ENCODE assay signal across 24 cellular contexts in the genomic region with DNA sequence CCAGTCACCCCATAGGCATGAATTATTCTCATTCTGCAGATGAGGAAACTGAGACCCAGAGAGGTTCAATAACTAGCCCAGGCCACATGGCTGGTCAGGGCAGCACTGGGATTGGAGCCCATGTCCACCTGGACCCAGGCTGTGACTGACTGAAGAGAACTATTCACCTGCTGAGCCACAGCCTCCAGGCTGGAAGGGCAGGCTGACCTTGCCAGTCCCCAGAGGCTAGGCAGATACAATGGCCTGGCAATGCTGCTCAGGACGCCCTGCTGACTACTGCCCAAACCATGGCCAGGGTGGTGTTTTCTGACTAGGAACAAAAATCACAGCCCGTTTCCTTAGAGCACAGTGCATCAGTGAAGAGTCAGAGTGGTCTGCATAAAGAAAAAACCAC. TPM values are rescaled to one million over a fixed set of nuclear protein-coding genes. Genes with fewer than 3 reads are reported as not detected.
DNase-seq lines count a peak whose midpoint lies in the region; ATAC-seq, FAIRE-seq and TF ChIP-seq lines count a peak whose summit lies in the region.
"Had no signal": no experiment of that assay in that cellular context is flagged by ENCODE, and none has a peak within 500 bp of the region (broad histone marks: within the 10 kb centered on the region; RNA-seq: fewer than 3 reads in every experiment).

No MANE protein-coding gene starts in this region.

- intact Hi-C loops in right lobe of liver (cut with DNase I), result no loop called here

- 91 to 100% methylated on average over 1 to 2 of the region's 2 CpGs for WGBS in endodermal cell (ENCODE audit: insufficient coverage in 1 of 2, insufficient read length in 1 of 2), 2 experiments
- no CpG with 5 or more reads among the region's 2 CpGs for WGBS in right lobe of liver (ENCODE audit: insufficient coverage, low coverage, low lambda C conversion rate, missing lambda C conversion rate)

- peaks cover 56% of the 10 kb centered on the region for H3K36me3 ChIP-seq in endodermal cell (ENCODE audit: control insufficient read depth, insufficient read depth, low read length)
- H3K36me3 ChIP-seq in right lobe of liver, result no peaks in the 10 kb centered on the region
- H3K36me3 ChIP-seq: cardiac muscle cell, HAP-1, neutrophil, thyroid gland had no signal

- POLR2A ChIA-PET in RWPE1 (lab: Yijun Ruan, JAX; ENCODE audit: low non-redundant PET), result no interaction called here

- no peaks in the 10 kb centered on the region for H3K27me3 Mint-ChIP-seq in endodermal cell (ENCODE audit: insufficient read depth)
- H3K27me3 Mint-ChIP-seq: activated CD8-positive, alpha-beta memory T cell treated with anti-CD3 and anti-CD28 coated beads, Interleukin-2, amount 10 ng/mL, durations not matched to agents 7 days and 5 days; CD4-positive, alpha-beta memory T cell had no signal

- no peak for DNase-seq in RWPE1 (ENCODE audit: low spot score)
- no peak for DNase-seq in endodermal cell
- DNase-seq in right lobe of liver, result peak in 2 of 3 donors; percentile 13 to 46
- no peak for DNase-seq in substantia nigra (lab: John Stamatoyannopoulos, UW)
- no peak for DNase-seq in NCI-H2029 treated with DMSO at 0.1 percent for 48 hours (lab: John Stamatoyannopoulos, UW)
- DNase-seq in NCI-H1048 (lab: John Stamatoyannopoulos, UW), result no peak
- no peak for DNase-seq in frontal cortex (ENCODE audit: low spot score in 2 of 2)
- DNase-seq: activated CD4-positive, alpha-beta T cell treated with anti-CD3 and anti-CD28 coated beads for 48 hours; activated CD8-positive, alpha-beta memory T cell treated with anti-CD3 and anti-CD28 coated beads, Interleukin-2, amount 10 ng/mL, durations not matched to agents 7 days and 5 days; activated naive CD4-positive, alpha-beta T cell treated with anti-CD3 and anti-CD28 coated beads, Interleukin-2, amount 50 U/mL, for 16 hours; CD4-positive, alpha-beta memory T cell; NCI-H187; NCI-H526 treated with DMSO at 0.1 percent for 48 hours; stimulated activated CD4-positive, alpha-beta T cell treated with anti-CD3 and anti-CD28 coated beads, Interleukin-12 subunit alpha, Interleukin-12 subunit beta, amount 100 ng/mL, for 4 hours; stimulated activated CD4-positive, alpha-beta T cell treated with anti-CD3 and anti-CD28 coated beads, Interleukin-4, amount 100 ng/mL, for 24 hours; stimulated activated naive CD4-positive, alpha-beta T cell treated with Interleukin-2 at 50 U/mL for 16 hours; thyroid gland had no signal

- H3K4me3 ChIP-seq in endodermal cell (ENCODE audit: low read length) (no peak overlapping the region), right lobe of liver (no peak overlapping the region)
- H3K4me3 ChIP-seq: cardiac muscle cell, HAP-1, lung, thyroid gland had no signal

- H3K27me3 ChIP-seq in endodermal cell (ENCODE audit: control insufficient read depth, insufficient read depth, low read length, poor library complexity, severe bottlenecking) (no peaks in the 10 kb centered on the region), right lobe of liver (no peaks in the 10 kb centered on the region)
- H3K27me3 ChIP-seq: cardiac muscle cell, thyroid gland had no signal

- H3K27ac ChIP-seq in RWPE1 (peak overlapping the region; percentile 52), endodermal cell (ENCODE audit: low read depth, low read length) (no peak overlapping the region), right lobe of liver (peak overlapping the region in 2 of 3 donors; percentile 37 to 71), substantia nigra (ENCODE audit: low read depth, low read length, poor library complexity, severe bottlenecking) (peak overlapping the region; percentile 26)
- H3K27ac ChIP-seq: cardiac muscle cell, neutrophil had no signal

- ATAC-seq in right lobe of liver (no peak), GM21619 (IDR thresholded peaks at IDR 0.05; ENCODE audit: unreplicated experiment) (no peak)
- ATAC-seq: activated CD8-positive, alpha-beta memory T cell treated with anti-CD3 and anti-CD28 coated beads, Interleukin-2, amount 10 ng/mL, durations not matched to agents 7 days and 5 days had no signal

- no peaks in the 10 kb centered on the region for H3K9me3 Mint-ChIP-seq in endodermal cell
- H3K9me3 Mint-ChIP-seq: CD4-positive, alpha-beta memory T cell; T-helper 1 cell treated with Interleukin-12 subunit alpha and Interleukin-12 subunit beta and Interleukin-4 antibody, amounts not matched to agents 30 μg/mL and 1 μg/mL, for 36 hours had no signal

- TF ChIP-seq CTCF in RWPE1 (conservative IDR thresholded peaks at IDR 0.05; ENCODE audit: low read depth), result no peak
- no peak for TF ChIP-seq CTCF in endodermal cell (conservative IDR thresholded peaks at IDR 0.05)
- TF ChIP-seq CTCF in right lobe of liver (IDR thresholded peaks at IDR 0.05), result no peak

- peak overlapping the region; percentile 44 for H3K27ac Mint-ChIP-seq in endodermal cell
- H3K27ac Mint-ChIP-seq: activated CD8-positive, alpha-beta memory T cell treated with anti-CD3 and anti-CD28 coated beads, Interleukin-2, amount 10 ng/mL, durations not matched to agents 7 days and 5 days; CD4-positive, alpha-beta memory T cell; T-helper 1 cell treated with Interleukin-12 subunit alpha and Interleukin-12 subunit beta and Interleukin-4 antibody, amounts not matched to agents 30 μg/mL and 1 μg/mL, for 36 hours had no signal

- TF ChIP-seq POLR2A in right lobe of liver (IDR thresholded peaks at IDR 0.05), result no peak

- peaks cover 6% of the 10 kb centered on the region for H3K4me1 Mint-ChIP-seq in endodermal cell

- peaks cover 11% of the 10 kb centered on the region for H3K36me3 Mint-ChIP-seq in endodermal cell (ENCODE audit: low read depth)
- H3K36me3 Mint-ChIP-seq: activated CD8-positive, alpha-beta memory T cell treated with anti-CD3 and anti-CD28 coated beads, Interleukin-2, amount 10 ng/mL, durations not matched to agents 7 days and 5 days; CD4-positive, alpha-beta memory T cell had no signal

- CTCF ChIA-PET in RWPE1 (lab: Yijun Ruan, JAX), result no interaction called here

- H3K9ac ChIP-seq in endodermal cell (ENCODE audit: extremely low read depth, low read length, poor library complexity, severe bottlenecking), result no peak overlapping the region

- FAIRE-seq in frontal cortex (lab: Jason Lieb, UNC), result no peak
- FAIRE-seq: RCC 7860 had no signal

- no peaks in the 10 kb centered on the region for H3K4me1 ChIP-seq in endodermal cell (ENCODE audit: control insufficient read depth, insufficient read depth, low read length)
- peaks cover 0 to 49% (median 27%) of the 10 kb centered on the region in 4 donors for H3K4me1 ChIP-seq in right lobe of liver
- H3K4me1 ChIP-seq: HAP-1 had no signal

- no peak overlapping the region for H3K4me3 Mint-ChIP-seq in endodermal cell
- H3K4me3 Mint-ChIP-seq: activated CD8-positive, alpha-beta memory T cell treated with anti-CD3 and anti-CD28 coated beads, Interleukin-2, amount 10 ng/mL, durations not matched to agents 7 days and 5 days; CD4-positive, alpha-beta memory T cell; T-helper 1 cell treated with Interleukin-12 subunit alpha and Interleukin-12 subunit beta and Interleukin-4 antibody, amounts not matched to agents 30 μg/mL and 1 μg/mL, for 36 hours had no signal

- H3K9me3 ChIP-seq in endodermal cell (ENCODE audit: control insufficient read depth, low read length), result no peaks in the 10 kb centered on the region
- no peaks in the 10 kb centered on the region for H3K9me3 ChIP-seq in right lobe of liver
- H3K9me3 ChIP-seq: HAP-1, neutrophil, thyroid gland had no signal

RNA-seq across cellular contexts. Expression of gene HS6ST1, which starts 36.8 kb away (rescaled TPM):
- 100 to 1,000 TPM in 1 of 2 donors, 10 to 100 TPM in 1; 93.0 to 106 TPM for total RNA-seq in endodermal cell
- polyA plus RNA-seq in endodermal cell (2013, experiment 1 of 2), result 81.5 TPM
- polyA plus RNA-seq in endodermal cell (2013, experiment 2 of 2), result 79.0 TPM
- 10 to 100 TPM; 18.0 to 53.5 (median 31.0) TPM for total RNA-seq in right lobe of liver
- total RNA-seq in frontal cortex, result 51.8 TPM

Comparison
In these comparisons a context has a peak if more than half of its experiments do, and no peak if none do; other contexts are left out.
1. DNase-seq: peak in right lobe of liver (2 of 3); none in RWPE1 (single experiment), endodermal cell (single experiment), substantia nigra (0 of 49), NCI-H2029 treated with DMSO at 0.1 percent for 48 hours (single experiment), NCI-H1048 (single experiment) and frontal cortex (0 of 2).